2 cellular contexts compared by ENCODE assay signal in the genomic region with DNA sequence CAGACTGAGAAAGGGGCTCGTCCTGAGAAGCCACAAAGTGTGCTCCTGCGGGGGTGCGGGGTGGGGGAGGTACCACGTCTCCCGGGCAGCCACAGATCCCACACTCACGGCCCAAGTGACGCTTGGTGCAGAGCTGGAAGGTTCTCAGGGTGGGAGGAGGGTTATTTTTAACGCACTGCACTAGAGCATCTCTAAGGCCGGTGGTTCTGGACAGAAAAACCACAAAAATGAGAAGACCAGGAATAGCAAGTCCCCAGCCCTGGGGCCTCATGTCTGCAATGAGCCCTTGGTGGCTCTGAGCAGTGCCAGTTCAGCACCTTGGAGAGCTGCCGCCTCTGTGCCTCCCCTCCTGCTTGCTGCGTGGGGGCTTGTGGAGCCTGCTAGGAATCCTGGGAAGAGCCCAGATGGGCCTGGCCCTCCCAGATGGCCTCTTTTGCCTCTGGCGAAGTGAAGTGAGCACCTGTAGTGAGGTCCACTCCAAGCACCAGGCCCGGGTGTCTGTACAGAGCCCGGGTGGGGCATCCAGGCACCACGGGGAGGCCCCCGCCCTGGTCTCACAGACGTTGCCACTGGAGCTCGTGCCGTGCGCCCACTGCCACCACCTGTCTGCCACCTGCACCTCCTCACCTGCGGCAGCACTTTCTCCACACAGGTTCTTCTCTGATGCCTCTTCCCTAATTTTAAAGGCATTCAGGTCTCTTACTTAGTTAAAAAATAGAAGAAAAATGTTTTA.
TF ChIP-seq lines count a peak whose summit lies in the region.

No MANE protein-coding gene starts in this region.

TF ChIP-seq in Ishikawa, 13 proteins besides CTCF, POLR2A, EP300 and RAD21:
- TF ChIP-seq, protein P1, sequence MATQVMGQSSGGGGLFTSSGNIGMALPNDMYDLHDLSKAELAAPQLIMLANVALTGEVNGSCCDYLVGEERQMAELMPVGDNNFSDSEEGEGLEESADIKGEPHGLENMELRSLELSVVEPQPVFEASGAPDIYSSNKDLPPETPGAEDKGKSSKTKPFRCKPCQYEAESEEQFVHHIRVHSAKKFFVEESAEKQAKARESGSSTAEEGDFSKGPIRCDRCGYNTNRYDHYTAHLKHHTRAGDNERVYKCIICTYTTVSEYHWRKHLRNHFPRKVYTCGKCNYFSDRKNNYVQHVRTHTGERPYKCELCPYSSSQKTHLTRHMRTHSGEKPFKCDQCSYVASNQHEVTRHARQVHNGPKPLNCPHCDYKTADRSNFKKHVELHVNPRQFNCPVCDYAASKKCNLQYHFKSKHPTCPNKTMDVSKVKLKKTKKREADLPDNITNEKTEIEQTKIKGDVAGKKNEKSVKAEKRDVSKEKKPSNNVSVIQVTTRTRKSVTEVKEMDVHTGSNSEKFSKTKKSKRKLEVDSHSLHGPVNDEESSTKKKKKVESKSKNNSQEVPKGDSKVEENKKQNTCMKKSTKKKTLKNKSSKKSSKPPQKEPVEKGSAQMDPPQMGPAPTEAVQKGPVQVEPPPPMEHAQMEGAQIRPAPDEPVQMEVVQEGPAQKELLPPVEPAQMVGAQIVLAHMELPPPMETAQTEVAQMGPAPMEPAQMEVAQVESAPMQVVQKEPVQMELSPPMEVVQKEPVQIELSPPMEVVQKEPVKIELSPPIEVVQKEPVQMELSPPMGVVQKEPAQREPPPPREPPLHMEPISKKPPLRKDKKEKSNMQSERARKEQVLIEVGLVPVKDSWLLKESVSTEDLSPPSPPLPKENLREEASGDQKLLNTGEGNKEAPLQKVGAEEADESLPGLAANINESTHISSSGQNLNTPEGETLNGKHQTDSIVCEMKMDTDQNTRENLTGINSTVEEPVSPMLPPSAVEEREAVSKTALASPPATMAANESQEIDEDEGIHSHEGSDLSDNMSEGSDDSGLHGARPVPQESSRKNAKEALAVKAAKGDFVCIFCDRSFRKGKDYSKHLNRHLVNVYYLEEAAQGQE (IDR thresholded peaks at IDR 0.05; ENCODE audit: low read depth) = peak; percentile 95
- no peak for TF ChIP-seq FOXM1 (IDR thresholded peaks at IDR 0.05; ENCODE audit: borderline replicate concordance, low read depth)
- no peak for TF ChIP-seq EGR1 (IDR thresholded peaks at IDR 0.05)
- TF ChIP-seq MAX (IDR thresholded peaks at IDR 0.05) = no peak
- TF ChIP-seq CREB1 (IDR thresholded peaks at IDR 0.05; ENCODE audit: low read depth) = no peak
- TF ChIP-seq ZBTB7A (IDR thresholded peaks at IDR 0.05; ENCODE audit: low read depth) = no peak

TF ChIP-seq in HepG2, 621 proteins besides CTCF, POLR2A, EP300 and RAD21 (continued from another document):
- TF ChIP-seq, protein P2, sequence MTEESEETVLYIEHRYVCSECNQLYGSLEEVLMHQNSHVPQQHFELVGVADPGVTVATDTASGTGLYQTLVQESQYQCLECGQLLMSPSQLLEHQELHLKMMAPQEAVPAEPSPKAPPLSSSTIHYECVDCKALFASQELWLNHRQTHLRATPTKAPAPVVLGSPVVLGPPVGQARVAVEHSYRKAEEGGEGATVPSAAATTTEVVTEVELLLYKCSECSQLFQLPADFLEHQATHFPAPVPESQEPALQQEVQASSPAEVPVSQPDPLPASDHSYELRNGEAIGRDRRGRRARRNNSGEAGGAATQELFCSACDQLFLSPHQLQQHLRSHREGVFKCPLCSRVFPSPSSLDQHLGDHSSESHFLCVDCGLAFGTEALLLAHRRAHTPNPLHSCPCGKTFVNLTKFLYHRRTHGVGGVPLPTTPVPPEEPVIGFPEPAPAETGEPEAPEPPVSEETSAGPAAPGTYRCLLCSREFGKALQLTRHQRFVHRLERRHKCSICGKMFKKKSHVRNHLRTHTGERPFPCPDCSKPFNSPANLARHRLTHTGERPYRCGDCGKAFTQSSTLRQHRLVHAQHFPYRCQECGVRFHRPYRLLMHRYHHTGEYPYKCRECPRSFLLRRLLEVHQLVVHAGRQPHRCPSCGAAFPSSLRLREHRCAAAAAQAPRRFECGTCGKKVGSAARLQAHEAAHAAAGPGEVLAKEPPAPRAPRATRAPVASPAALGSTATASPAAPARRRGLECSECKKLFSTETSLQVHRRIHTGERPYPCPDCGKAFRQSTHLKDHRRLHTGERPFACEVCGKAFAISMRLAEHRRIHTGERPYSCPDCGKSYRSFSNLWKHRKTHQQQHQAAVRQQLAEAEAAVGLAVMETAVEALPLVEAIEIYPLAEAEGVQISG (CRISPR knock-in tag; IDR thresholded peaks at IDR 0.05) = 0 out of 2 replicates have a peak, but pooled peaks have one; percentile 30
- TF ChIP-seq ZFX (CRISPR knock-in tag; IDR thresholded peaks at IDR 0.05; ENCODE audit: low read depth) = no peak
- TF ChIP-seq HNF4G (IDR thresholded peaks at IDR 0.05; ENCODE audit: borderline replicate concordance, low read depth, low read length) = no peak
- TF ChIP-seq HNF4G (CRISPR knock-in tag; IDR thresholded peaks at IDR 0.05; ENCODE audit: borderline replicate concordance, low read depth) = no peak
- peak; percentile 38; the same call in 1 of the 2 replicates for TF ChIP-seq SALL1 (CRISPR knock-in tag; IDR thresholded peaks at IDR 0.05)
- TF ChIP-seq PAF1 (CRISPR knock-in tag; IDR thresholded peaks at IDR 0.05) = no peak
- no peak for TF ChIP-seq NR2F1 (CRISPR knock-in tag; IDR thresholded peaks at IDR 0.05)
- TF ChIP-seq MLXIP (CRISPR knock-in tag; IDR thresholded peaks at IDR 0.05; ENCODE audit: borderline replicate concordance) = no peak
- 0 out of 2 replicates have a peak, but pooled peaks have one; percentile 27 for TF ChIP-seq NKX3-1 (CRISPR knock-in tag; IDR thresholded peaks at IDR 0.05)
- no peak for TF ChIP-seq ZSCAN30 (CRISPR knock-in tag; IDR thresholded peaks at IDR 0.05)
- TF ChIP-seq NFKB2 (CRISPR knock-in tag; IDR thresholded peaks at IDR 0.05; ENCODE audit: borderline replicate concordance) = peak; percentile 35; the same call in 1 of the 2 replicates
- no peak for TF ChIP-seq ZNF724P (CRISPR knock-in tag; IDR thresholded peaks at IDR 0.05; ENCODE audit: borderline replicate concordance)
- TF ChIP-seq, protein P1 (IDR thresholded peaks at IDR 0.05; ENCODE audit: borderline replicate concordance in 1 of 2, low read depth in 1 of 2, low read length in 2 of 2) = peak; percentile 83 to 94
- TF ChIP-seq MIER2 (CRISPR knock-in tag; IDR thresholded peaks at IDR 0.05) = peak; percentile 93
- TF ChIP-seq PHF5A (CRISPR knock-in tag; IDR thresholded peaks at IDR 0.05; ENCODE audit: low read depth, unreplicated experiment) = no peak
- TF ChIP-seq ZMAT5 (CRISPR knock-in tag; IDR thresholded peaks at IDR 0.05; ENCODE audit: borderline replicate concordance, low read depth) = no peak
- no peak for TF ChIP-seq ZNF670 (CRISPR knock-in tag; IDR thresholded peaks at IDR 0.05; ENCODE audit: borderline replicate concordance)
- no peak for TF ChIP-seq BRD4 (CRISPR knock-in tag; IDR thresholded peaks at IDR 0.05)
- TF ChIP-seq, protein P3, sequence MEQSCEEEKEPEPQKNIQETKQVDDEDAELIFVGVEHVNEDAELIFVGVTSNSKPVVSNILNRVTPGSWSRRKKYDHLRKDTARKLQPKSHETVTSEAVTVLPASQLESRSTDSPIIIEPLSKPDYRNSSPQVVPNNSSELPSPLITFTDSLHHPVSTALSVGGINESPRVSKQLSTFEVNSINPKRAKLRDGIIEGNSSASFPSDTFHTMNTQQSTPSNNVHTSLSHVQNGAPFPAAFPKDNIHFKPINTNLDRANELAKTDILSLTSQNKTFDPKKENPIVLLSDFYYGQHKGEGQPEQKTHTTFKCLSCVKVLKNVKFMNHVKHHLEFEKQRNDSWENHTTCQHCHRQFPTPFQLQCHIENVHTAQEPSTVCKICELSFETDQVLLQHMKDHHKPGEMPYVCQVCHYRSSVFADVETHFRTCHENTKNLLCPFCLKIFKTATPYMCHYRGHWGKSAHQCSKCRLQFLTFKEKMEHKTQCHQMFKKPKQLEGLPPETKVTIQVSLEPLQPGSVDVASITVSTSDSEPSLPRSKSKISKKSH (CRISPR knock-in tag; IDR thresholded peaks at IDR 0.05; ENCODE audit: borderline replicate concordance) = no peak
- 0 out of 2 replicates have a peak, but pooled peaks have one; percentile 16 for TF ChIP-seq PATZ1 (CRISPR knock-in tag; IDR thresholded peaks at IDR 0.05)
- no peak for TF ChIP-seq ZBTB7A (CRISPR knock-in tag; IDR thresholded peaks at IDR 0.05)
